Comparison of ENCODE assay signal across 1 cellular context in genomic region chr21:42892931-42893660, GRCh38.
TF ChIP-seq lines count a peak whose summit lies in the region.

TSS of gene NDUFV3 (plus strand) at chr21:42893309. CDS start at chr21:42893334, 25 bp downstream.

TF ChIP-seq in WTC11, 78 proteins besides CTCF, POLR2A, EP300 and RAD21 (continued from another document):
- no peak for TF ChIP-seq ZBTB21 (CRISPR knock-in tag; IDR thresholded peaks at IDR 0.05; ENCODE audit: borderline replicate concordance)
- no peak for TF ChIP-seq ZNF317 (CRISPR knock-in tag; IDR thresholded peaks at IDR 0.05; ENCODE audit: borderline replicate concordance, low read depth)
- TF ChIP-seq NR1H2 (CRISPR knock-in tag; IDR thresholded peaks at IDR 0.05), result no peak
- no peak for TF ChIP-seq ATF3 (CRISPR knock-in tag; conservative IDR thresholded peaks at IDR 0.05)
- no peak; the same call in 1 of the 2 replicates for TF ChIP-seq ATF1 (CRISPR knock-in tag; IDR thresholded peaks at IDR 0.05)
